In the genomic region with DNA sequence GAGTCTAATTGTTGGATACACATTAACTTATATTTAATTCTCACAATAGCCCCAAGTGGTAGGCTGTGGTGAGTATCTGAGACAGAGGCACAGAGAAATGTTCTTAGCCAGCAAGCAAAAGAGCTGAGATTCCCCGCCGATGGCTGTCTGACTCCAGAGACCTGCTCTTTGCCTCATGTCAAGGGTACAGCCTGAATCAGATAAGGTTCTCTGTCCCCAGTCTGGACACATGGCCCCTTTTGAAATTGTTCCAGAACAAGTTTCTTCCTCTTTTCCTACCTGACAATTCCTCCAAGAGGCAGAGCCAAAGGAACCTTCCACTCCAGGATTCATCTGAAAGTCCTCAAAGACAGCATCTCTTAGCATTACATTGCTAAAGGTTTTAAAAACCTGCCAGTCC, we compare ENCODE assay signal across 12 cellular contexts.
DNase-seq lines count a peak whose midpoint lies in the region; ATAC-seq and TF ChIP-seq lines count a peak whose summit lies in the region.
"Had no signal": no experiment of that assay in that cellular context is flagged by ENCODE, and none has a peak within 500 bp of the region (broad histone marks: within the 10 kb centered on the region; RNA-seq: fewer than 3 reads in every experiment).

No MANE protein-coding gene starts in this region.

- peaks cover 4% of the 10 kb centered on the region for H3K9me3 Mint-ChIP-seq in nephron
- H3K9me3 Mint-ChIP-seq: CD4-positive, alpha-beta T cell had no signal

- H3K23ac ChIP-seq in IMR-90 (ENCODE audit: low read depth, low read length), result no peak overlapping the region

- TF ChIP-seq RAD21 in IMR-90 (IDR thresholded peaks at IDR 0.05; ENCODE audit: low read length), result no peak

- H3K27me3 Mint-ChIP-seq in nephron (ENCODE audit: low read depth), result peaks cover 6% of the 10 kb centered on the region
- H3K27me3 Mint-ChIP-seq: CD4-positive, alpha-beta T cell had no signal

- no peak for DNase-seq in IMR-90
- peak; percentile 52 for DNase-seq in SK-N-DZ (ENCODE audit: low spot score)
- DNase-seq in thoracic aorta (ENCODE audit: low spot score), result no peak
- DNase-seq in PC-3, result no peak
- no peak for DNase-seq in T-helper 1 cell
- DNase-seq: ACHN; Caco-2; CD4-positive, alpha-beta T cell; H9 had no signal

- no peaks in the 10 kb centered on the region for H3K79me2 ChIP-seq in PC-3 (ENCODE audit: low read length)

- POLR2A ChIA-PET in IMR-90 (lab: Charles Lee; ENCODE audit: unreplicated experiment), result no interaction called here
- POLR2A ChIA-PET in PC-3 (lab: Charles Lee; ENCODE audit: unreplicated experiment), result no interaction called here

- H2BK5ac ChIP-seq in IMR-90 (ENCODE audit: low read depth, low read length, poor library complexity, severe bottlenecking), result no peak overlapping the region

- peak overlapping the region; percentile 13; the same call in 1 of the 2 replicates for H3K14ac ChIP-seq in IMR-90 (replicated peaks; ENCODE audit: low read depth, low read length)

- H2AK9ac ChIP-seq in IMR-90 (replicated peaks; ENCODE audit: low read depth, low read length, poor library complexity), result no peak overlapping the region

- H3F3A ChIP-seq in PC-3 (ENCODE audit: low read length, unreplicated experiment), result peaks cover 3% of the 10 kb centered on the region

- no peaks in the 10 kb centered on the region for H3K36me3 ChIP-seq in IMR-90 (ENCODE audit: control insufficient read depth, insufficient read depth, low read length)
- H3K36me3 ChIP-seq in thoracic aorta, result no peaks in the 10 kb centered on the region
- no peaks in the 10 kb centered on the region for H3K36me3 ChIP-seq in PC-3 (ENCODE audit: low read depth, low read length)

- H3K27me3 ChIP-seq in IMR-90 (ENCODE audit: control insufficient read depth, insufficient read depth, low read length) (no peaks in the 10 kb centered on the region), thoracic aorta (replicated peaks; ENCODE audit: insufficient read depth) (no peaks in the 10 kb centered on the region), PC-3 (ENCODE audit: low read length) (no peaks in the 10 kb centered on the region)

- no peaks in the 10 kb centered on the region for H3K9me2 ChIP-seq in PC-3 (replicated peaks; ENCODE audit: low read length)

- H3K4me3 ChIP-seq in IMR-90 (ENCODE audit: insufficient read depth, low read depth, low read length) (no peak overlapping the region), thoracic aorta (no peak overlapping the region), PC-3 (ENCODE audit: low read length) (no peak overlapping the region)

- no peak for TF ChIP-seq POLR2A in IMR-90 (IDR thresholded peaks at IDR 0.05; ENCODE audit: low read depth, low read length)

- intact Hi-C loops in IMR-90 (cut with micrococcal nuclease) (no loop called here), PC-3 (cut with micrococcal nuclease) (no loop called here)

- H3K4me2 ChIP-seq in IMR-90 (ENCODE audit: low read depth, low read length) (no peak overlapping the region), PC-3 (ENCODE audit: low read length) (no peak overlapping the region)

- ATAC-seq in IMR-90 (ENCODE audit: low read depth) (no peak), thoracic aorta (ENCODE audit: insufficient number of reproducible peaks, low FRiP score, low read depth) (no peak), PC-3 (no peak), HG03354 (IDR thresholded peaks at IDR 0.05; ENCODE audit: poor library complexity, severe bottlenecking, unreplicated experiment) (no peak)

- TF ChIP-seq CTCF in IMR-90 (conservative IDR thresholded peaks at IDR 0.05; ENCODE audit: low read depth, low read length), result no peak
- TF ChIP-seq CTCF in nephron (IDR thresholded peaks at IDR 0.05; ENCODE audit: unreplicated experiment in 3 of 3), result no peak
- TF ChIP-seq CTCF in thoracic aorta (IDR thresholded peaks at IDR 0.05), result no peak
- TF ChIP-seq CTCF in PC-3 (conservative IDR thresholded peaks at IDR 0.05; ENCODE audit: low read depth, low read length), result no peak

- no peak overlapping the region for H3K4me3 Mint-ChIP-seq in nephron
- H3K4me3 Mint-ChIP-seq: CD4-positive, alpha-beta T cell; H9 had no signal

- in situ Hi-C loops in IMR-90 (cut with MboI; ENCODE audit: low sequenced_read_pairs), result no loop called here

- H3K27ac ChIP-seq in IMR-90 (ENCODE audit: insufficient read depth, low read length), result no peak overlapping the region
- peak overlapping the region; percentile 64 to 69 for H3K27ac ChIP-seq in thoracic aorta
- H3K27ac ChIP-seq in PC-3 (ENCODE audit: low read length), result no peak overlapping the region
- H3K27ac ChIP-seq: C4-2B had no signal

- peaks cover 15% of the 10 kb centered on the region for H3K9me1 ChIP-seq in IMR-90 (ENCODE audit: insufficient read depth, low read length)

- peaks cover 15% of the 10 kb centered on the region for H3K4me1 ChIP-seq in IMR-90 (ENCODE audit: control insufficient read depth, insufficient read depth, low read length)
- peaks cover 12 to 49% of the 10 kb centered on the region in 2 donors for H3K4me1 ChIP-seq in thoracic aorta (ENCODE audit: control insufficient read depth in 1 of 2, low read depth in 2 of 2)
- peaks cover 34% of the 10 kb centered on the region for H3K4me1 ChIP-seq in PC-3 (ENCODE audit: insufficient read depth, low read length)
- H3K4me1 ChIP-seq: Caco-2 had no signal

- H2BK15ac ChIP-seq in IMR-90 (ENCODE audit: low read depth, low read length), result peak overlapping the region; percentile 73; the same call in 2 of the 3 replicates

- dilution Hi-C loops in IMR-90 (cut with HindIII; ENCODE audit: low sequenced_read_pairs, unreplicated experiment), result no loop called here

- H3K36me3 Mint-ChIP-seq in nephron (ENCODE audit: low read depth), result peaks cover 7% of the 10 kb centered on the region

- H3K18ac ChIP-seq in IMR-90 (ENCODE audit: low read depth, low read length), result peak overlapping the region; percentile 33

- no peak overlapping the region for H3K56ac ChIP-seq in IMR-90 (ENCODE audit: extremely low read depth, insufficient read depth, low read length)

- H2AFZ ChIP-seq in IMR-90 (replicated peaks; ENCODE audit: low read length, poor library complexity) (no peak overlapping the region), PC-3 (ENCODE audit: low read length) (no peak overlapping the region)

- peaks cover 41% of the 10 kb centered on the region for H3K4me1 Mint-ChIP-seq in nephron

- 90% methylated on average over 2 of the region's 2 CpGs; no CpG with 5 or more reads in 1 of the 2 experiments for WGBS in IMR-90 (ENCODE audit: extremely low coverage in 2 of 2, insufficient read length in 1 of 2), 2 experiments

- H3K9me3 ChIP-seq in IMR-90 (ENCODE audit: control insufficient read depth, insufficient read depth, low read length) (no peaks in the 10 kb centered on the region), thoracic aorta (no peaks in the 10 kb centered on the region), PC-3 (ENCODE audit: low read length) (no peaks in the 10 kb centered on the region)
- H3K9me3 ChIP-seq: Caco-2 had no signal

- H4K20me1 ChIP-seq in IMR-90 (ENCODE audit: insufficient read depth, low read length) (no peaks in the 10 kb centered on the region), PC-3 (ENCODE audit: low read length) (no peaks in the 10 kb centered on the region)

- BruUV-seq in IMR-90 (replicated peaks; lab: Mats Ljungman, UMichigan) (no TSS peak), PC-3 (replicated peaks; lab: Mats Ljungman, UMichigan) (no TSS peak)

- H2BK120ac ChIP-seq in IMR-90 (ENCODE audit: low read depth, low read length), result peak overlapping the region; percentile 86

- H3K9ac ChIP-seq in IMR-90 (ENCODE audit: low read depth, low read length) (no peak overlapping the region), PC-3 (ENCODE audit: low read length) (no peak overlapping the region)

- H3K27ac Mint-ChIP-seq in nephron, result peak overlapping the region in 2 of 3 experiments; percentile 62 to 91
- H3K27ac Mint-ChIP-seq: CD4-positive, alpha-beta T cell had no signal

- H4K5ac ChIP-seq in IMR-90 (ENCODE audit: low read depth, low read length), result peak overlapping the region; percentile 3; the same call in 1 of the 2 replicates

- 0 out of 2 replicates have a peak overlapping the region, but pooled peaks have one; percentile 65 for H2AK5ac ChIP-seq in IMR-90 (ENCODE audit: low read depth, low read length)

- peak overlapping the region; percentile 65 for H3K4ac ChIP-seq in IMR-90 (ENCODE audit: low read depth, low read length)

- H4K8ac ChIP-seq in IMR-90 (ENCODE audit: low read depth in 2 of 2, low read length in 2 of 2), result peak overlapping the region; percentile 12 to 63; a peak in 3 of 4 replicates

- H2BK20ac ChIP-seq in IMR-90 (ENCODE audit: low read depth, low read length), result peak overlapping the region; percentile 62

- CTCF ChIA-PET in IMR-90 (lab: Yijun Ruan, JAX), result no interaction called here
- CTCF ChIA-PET in PC-3 (lab: Charles Lee), result no interaction called here

- peak overlapping the region; percentile 69 for H4K91ac ChIP-seq in IMR-90 (ENCODE audit: insufficient read depth, low read depth, low read length)

- H3K79me1 ChIP-seq in IMR-90 (ENCODE audit: low read depth in 1 of 2, low read length in 2 of 2), result no peaks in the 10 kb centered on the region

TF ChIP-seq in IMR-90, 13 proteins besides CTCF, POLR2A, EP300 and RAD21:
- TF ChIP-seq MAFK (IDR thresholded peaks at IDR 0.05; ENCODE audit: low read depth, low read length), result no peak
- TF ChIP-seq MXI1 (IDR thresholded peaks at IDR 0.05; ENCODE audit: borderline replicate concordance, low read depth, low read length), result no peak
- TF ChIP-seq NFE2L2 (IDR thresholded peaks at IDR 0.05; ENCODE audit: low read depth, low read length), result no peak
- TF ChIP-seq CEBPB (IDR thresholded peaks at IDR 0.05; ENCODE audit: low read depth, low read length), result no peak
- no peak for TF ChIP-seq USF2 (IDR thresholded peaks at IDR 0.05; ENCODE audit: low read depth, low read length)
- TF ChIP-seq BHLHE40 (IDR thresholded peaks at IDR 0.05; ENCODE audit: low read depth, low read length), result no peak
- no peak for TF ChIP-seq RCOR1 (IDR thresholded peaks at IDR 0.05; ENCODE audit: insufficient replicate concordance, low read length)
- no peak for TF ChIP-seq CHD1 (IDR thresholded peaks at IDR 0.05; ENCODE audit: low read depth, low read length)
- TF ChIP-seq SMC3 (IDR thresholded peaks at IDR 0.05; ENCODE audit: low read depth, low read length), result no peak
- TF ChIP-seq RFX5 (IDR thresholded peaks at IDR 0.05; ENCODE audit: low read depth, low read length), result no peak
TF ChIP-seq in IMR-90: peak in this region for 0.

Comparison
In these comparisons a context has a peak if more than half of its experiments do, and no peak if none do; other contexts are left out.
1. H3K27ac ChIP-seq: peak in thoracic aorta (2 of 2); none in IMR-90 (single experiment) and PC-3 (single experiment).